ENCODE assay signal across 1 cellular context in genomic region chr15:99928429-99928981, GRCh38.
A peak's percentile ranks its signal among the peaks of the same experiment; 100 is the strongest.
TF ChIP-seq lines count a peak whose summit lies in the region.

No MANE protein-coding gene starts in this region.

TF ChIP-seq in K562, 482 proteins besides CTCF, POLR2A, EP300 and RAD21 (continued from another document and continues in another):
- TF ChIP-seq ZNF121 (CRISPR knock-in tag; conservative IDR thresholded peaks at IDR 0.05), result no peak
- no peak for TF ChIP-seq RBM34 (IDR thresholded peaks at IDR 0.05; ENCODE audit: borderline replicate concordance, insufficient read depth, low read length)
- TF ChIP-seq SP1 (CRISPR knock-in tag; IDR thresholded peaks at IDR 0.05), result peak; percentile 34; the same call in 1 of the 2 replicates
- no peak for TF ChIP-seq HLTF (IDR thresholded peaks at IDR 0.05)
- TF ChIP-seq, protein P1, sequence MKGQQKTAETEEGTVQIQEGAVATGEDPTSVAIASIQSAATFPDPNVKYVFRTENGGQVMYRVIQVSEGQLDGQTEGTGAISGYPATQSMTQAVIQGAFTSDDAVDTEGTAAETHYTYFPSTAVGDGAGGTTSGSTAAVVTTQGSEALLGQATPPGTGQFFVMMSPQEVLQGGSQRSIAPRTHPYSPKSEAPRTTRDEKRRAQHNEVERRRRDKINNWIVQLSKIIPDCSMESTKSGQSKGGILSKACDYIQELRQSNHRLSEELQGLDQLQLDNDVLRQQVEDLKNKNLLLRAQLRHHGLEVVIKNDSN (CRISPR knock-in tag; IDR thresholded peaks at IDR 0.05), result no peak
- peak; percentile 62 for TF ChIP-seq RB1 (IDR thresholded peaks at IDR 0.05; ENCODE audit: low read depth)
- no peak for TF ChIP-seq CHD1 (IDR thresholded peaks at IDR 0.05; ENCODE audit: low read length)
- no peak for TF ChIP-seq SIN3A (IDR thresholded peaks at IDR 0.05; ENCODE audit: borderline replicate concordance in 2 of 2, control insufficient read depth in 1 of 2, low read depth in 2 of 2, low read length in 2 of 2)
- TF ChIP-seq CBX3 (IDR thresholded peaks at IDR 0.05; ENCODE audit: borderline replicate concordance in 1 of 2, low read length in 2 of 2), result no peak
- TF ChIP-seq GATA2 (CRISPR knock-in tag; IDR thresholded peaks at IDR 0.05), result no peak
- TF ChIP-seq REST (CRISPR knock-in tag; IDR thresholded peaks at IDR 0.05; ENCODE audit: low read depth), result no peak
- no peak for TF ChIP-seq ZNF77 (CRISPR knock-in tag; IDR thresholded peaks at IDR 0.05)
- peak; percentile 28; the same call in 1 of the 2 replicates for TF ChIP-seq L3MBTL2 (IDR thresholded peaks at IDR 0.05)
- no peak for TF ChIP-seq ZNF655 (CRISPR knock-in tag; IDR thresholded peaks at IDR 0.05)
- no peak for TF ChIP-seq ZNF239 (CRISPR knock-in tag; IDR thresholded peaks at IDR 0.05)
- TF ChIP-seq, protein P2, sequence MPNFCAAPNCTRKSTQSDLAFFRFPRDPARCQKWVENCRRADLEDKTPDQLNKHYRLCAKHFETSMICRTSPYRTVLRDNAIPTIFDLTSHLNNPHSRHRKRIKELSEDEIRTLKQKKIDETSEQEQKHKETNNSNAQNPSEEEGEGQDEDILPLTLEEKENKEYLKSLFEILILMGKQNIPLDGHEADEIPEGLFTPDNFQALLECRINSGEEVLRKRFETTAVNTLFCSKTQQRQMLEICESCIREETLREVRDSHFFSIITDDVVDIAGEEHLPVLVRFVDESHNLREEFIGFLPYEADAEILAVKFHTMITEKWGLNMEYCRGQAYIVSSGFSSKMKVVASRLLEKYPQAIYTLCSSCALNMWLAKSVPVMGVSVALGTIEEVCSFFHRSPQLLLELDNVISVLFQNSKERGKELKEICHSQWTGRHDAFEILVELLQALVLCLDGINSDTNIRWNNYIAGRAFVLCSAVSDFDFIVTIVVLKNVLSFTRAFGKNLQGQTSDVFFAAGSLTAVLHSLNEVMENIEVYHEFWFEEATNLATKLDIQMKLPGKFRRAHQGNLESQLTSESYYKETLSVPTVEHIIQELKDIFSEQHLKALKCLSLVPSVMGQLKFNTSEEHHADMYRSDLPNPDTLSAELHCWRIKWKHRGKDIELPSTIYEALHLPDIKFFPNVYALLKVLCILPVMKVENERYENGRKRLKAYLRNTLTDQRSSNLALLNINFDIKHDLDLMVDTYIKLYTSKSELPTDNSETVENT (CRISPR knock-in tag; IDR thresholded peaks at IDR 0.05), result peak; percentile 38; the same call in 1 of the 2 replicates
- TF ChIP-seq, protein P3, sequence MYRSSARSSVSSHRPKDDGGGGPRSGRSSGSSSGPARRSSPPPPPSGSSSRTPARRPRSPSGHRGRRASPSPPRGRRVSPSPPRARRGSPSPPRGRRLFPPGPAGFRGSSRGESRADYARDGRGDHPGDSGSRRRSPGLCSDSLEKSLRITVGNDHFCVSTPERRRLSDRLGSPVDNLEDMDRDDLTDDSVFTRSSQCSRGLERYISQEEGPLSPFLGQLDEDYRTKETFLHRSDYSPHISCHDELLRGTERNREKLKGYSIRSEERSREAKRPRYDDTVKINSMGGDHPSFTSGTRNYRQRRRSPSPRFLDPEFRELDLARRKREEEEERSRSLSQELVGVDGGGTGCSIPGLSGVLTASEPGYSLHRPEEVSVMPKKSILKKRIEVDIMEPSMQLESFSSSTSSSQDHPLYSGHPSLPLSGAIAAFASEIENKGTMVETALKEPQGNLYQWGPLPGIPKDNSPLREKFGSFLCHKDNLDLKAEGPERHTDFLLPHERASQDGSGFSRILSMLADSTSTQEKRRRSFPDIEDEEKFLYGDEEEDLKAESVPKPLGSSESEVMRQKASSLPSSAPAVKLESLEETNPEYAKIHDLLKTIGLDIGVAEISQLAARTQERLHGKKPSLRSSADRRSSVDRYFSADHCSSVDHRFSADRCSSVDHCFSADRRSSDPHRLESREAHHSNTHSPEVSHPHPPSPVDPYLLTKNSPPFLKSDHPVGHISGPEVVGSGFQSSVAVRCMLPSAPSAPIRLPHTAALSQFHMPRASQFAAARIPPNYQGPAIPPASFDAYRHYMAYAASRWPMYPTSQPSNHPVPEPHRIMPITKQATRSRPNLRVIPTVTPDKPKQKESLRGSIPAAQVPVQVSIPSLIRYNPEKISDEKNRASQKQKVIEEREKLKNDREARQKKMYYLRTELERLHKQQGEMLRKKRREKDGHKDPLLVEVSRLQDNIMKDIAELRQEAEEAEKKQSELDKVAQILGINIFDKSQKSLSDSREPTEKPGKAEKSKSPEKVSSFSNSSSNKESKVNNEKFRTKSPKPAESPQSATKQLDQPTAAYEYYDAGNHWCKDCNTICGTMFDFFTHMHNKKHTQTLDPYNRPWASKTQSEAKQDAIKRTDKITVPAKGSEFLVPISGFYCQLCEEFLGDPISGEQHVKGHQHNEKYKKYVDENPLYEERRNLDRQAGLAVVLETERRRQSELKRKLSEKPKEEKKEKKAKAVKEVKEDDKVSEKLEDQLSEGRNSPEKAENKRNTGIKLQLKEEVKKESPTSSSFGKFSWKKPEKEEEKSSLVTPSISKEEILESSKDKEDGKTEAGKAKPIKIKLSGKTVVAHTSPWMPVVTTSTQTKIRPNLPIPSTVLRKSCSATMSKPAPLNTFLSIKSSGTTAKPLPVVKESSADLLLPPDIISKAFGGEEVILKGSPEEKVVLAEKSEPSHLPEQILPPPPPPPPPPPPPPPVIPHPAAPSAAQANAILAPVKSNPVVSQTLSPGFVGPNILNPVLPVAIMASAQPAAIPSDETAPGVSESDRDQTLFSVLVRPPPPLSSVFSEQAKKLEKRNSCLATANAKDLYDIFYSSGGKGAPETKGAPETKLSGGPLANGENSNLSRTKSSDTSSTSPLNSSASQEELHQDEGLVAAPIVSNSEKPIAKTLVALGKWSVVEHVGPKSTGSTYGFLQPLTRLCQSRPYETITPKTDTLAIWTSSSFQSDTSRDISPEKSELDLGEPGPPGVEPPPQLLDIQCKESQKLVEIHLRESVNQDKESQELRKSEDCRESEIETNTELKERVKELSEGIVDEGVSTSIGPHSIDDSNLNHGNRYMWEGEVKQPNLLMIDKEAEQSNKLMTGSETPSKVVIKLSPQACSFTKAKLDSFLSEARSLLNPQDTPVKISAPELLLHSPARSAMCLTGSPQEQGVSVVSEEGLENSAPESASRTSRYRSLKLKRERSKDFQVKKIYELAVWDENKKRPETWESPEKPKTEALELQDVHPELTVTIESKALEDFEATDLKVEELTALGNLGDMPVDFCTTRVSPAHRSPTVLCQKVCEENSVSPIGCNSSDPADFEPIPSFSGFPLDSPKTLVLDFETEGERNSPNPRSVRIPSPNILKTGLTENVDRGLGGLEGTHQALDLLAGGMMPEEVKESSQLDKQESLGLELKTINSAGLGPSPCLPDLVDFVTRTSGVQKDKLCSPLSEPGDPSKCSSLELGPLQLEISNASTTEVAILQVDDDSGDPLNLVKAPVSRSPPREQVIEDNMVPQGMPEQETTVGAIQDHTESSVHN (IDR thresholded peaks at IDR 0.05; ENCODE audit: borderline replicate concordance in 1 of 2, low read depth in 1 of 2), result no peak
- no peak for TF ChIP-seq HES1 (IDR thresholded peaks at IDR 0.05; ENCODE audit: low read depth)
- TF ChIP-seq, protein P4, sequence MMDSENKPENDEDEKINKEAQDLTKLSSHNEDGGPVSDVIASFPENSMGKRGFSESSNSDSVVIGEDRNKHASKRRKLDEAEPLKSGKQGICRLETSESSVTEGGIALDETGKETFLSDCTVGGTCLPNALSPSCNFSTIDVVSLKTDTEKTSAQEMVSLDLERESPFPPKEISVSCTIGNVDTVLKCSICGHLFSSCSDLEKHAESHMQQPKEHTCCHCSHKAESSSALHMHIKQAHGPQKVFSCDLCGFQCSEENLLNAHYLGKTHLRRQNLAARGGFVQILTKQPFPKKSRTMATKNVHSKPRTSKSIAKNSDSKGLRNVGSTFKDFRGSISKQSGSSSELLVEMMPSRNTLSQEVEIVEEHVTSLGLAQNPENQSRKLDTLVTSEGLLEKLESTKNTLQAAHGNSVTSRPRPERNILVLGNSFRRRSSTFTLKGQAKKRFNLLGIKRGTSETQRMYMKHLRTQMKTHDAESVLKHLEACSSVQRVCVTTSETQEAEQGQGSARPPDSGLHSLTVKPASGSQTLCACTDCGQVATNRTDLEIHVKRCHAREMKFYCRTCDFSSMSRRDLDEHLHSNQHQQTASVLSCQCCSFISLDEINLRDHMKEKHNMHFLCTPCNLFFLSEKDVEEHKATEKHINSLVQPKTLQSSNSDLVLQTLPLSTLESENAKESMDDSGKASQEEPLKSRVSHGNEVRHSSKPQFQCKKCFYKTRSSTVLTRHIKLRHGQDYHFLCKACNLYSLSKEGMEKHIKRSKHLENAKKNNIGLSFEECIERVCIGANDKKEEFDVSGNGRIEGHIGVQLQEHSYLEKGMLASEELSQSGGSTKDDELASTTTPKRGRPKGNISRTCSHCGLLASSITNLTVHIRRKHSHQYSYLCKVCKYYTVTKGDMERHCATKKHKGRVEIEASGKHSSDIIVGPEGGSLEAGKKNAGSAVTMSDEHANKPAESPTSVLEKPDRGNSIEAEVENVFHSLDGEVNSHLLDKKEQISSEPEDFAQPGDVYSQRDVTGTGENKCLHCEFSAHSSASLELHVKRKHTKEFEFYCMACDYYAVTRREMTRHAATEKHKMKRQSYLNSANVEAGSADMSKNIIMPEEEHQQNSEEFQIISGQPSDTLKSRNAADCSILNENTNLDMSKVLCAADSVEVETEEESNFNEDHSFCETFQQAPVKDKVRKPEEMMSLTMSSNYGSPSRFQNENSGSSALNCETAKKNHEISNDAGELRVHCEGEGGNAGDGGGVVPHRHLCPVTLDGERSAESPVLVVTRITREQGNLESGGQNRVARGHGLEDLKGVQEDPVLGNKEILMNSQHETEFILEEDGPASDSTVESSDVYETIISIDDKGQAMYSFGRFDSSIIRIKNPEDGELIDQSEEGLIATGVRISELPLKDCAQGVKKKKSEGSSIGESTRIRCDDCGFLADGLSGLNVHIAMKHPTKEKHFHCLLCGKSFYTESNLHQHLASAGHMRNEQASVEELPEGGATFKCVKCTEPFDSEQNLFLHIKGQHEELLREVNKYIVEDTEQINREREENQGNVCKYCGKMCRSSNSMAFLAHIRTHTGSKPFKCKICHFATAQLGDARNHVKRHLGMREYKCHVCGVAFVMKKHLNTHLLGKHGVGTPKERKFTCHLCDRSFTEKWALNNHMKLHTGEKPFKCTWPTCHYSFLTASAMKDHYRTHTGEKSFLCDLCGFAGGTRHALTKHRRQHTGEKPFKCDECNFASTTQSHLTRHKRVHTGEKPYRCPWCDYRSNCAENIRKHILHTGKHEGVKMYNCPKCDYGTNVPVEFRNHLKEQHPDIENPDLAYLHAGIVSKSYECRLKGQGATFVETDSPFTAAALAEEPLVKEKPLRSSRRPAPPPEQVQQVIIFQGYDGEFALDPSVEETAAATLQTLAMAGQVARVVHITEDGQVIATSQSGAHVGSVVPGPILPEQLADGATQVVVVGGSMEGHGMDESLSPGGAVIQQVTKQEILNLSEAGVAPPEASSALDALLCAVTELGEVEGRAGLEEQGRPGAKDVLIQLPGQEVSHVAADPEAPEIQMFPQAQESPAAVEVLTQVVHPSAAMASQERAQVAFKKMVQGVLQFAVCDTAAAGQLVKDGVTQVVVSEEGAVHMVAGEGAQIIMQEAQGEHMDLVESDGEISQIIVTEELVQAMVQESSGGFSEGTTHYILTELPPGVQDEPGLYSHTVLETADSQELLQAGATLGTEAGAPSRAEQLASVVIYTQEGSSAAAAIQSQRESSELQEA (IDR thresholded peaks at IDR 0.05; ENCODE audit: low read depth), result no peak
- peak in 1 of 2 experiments; percentile 40; a peak in 1 of 4 replicates for TF ChIP-seq KDM1A (IDR thresholded peaks at IDR 0.05)
- TF ChIP-seq HSF4 (CRISPR knock-in tag; IDR thresholded peaks at IDR 0.05; ENCODE audit: borderline replicate concordance), result no peak
- 0 out of 2 replicates have a peak, but pooled peaks have one; percentile 10 for TF ChIP-seq SOX6 (IDR thresholded peaks at IDR 0.05)
- 0 out of 2 replicates have a peak, but pooled peaks have one; percentile 27 for TF ChIP-seq STAG1 (CRISPR knock-in tag; IDR thresholded peaks at IDR 0.05; ENCODE audit: borderline replicate concordance)
- no peak for TF ChIP-seq POLR3A (IDR thresholded peaks at IDR 0.05; ENCODE audit: borderline replicate concordance, extremely low read depth, insufficient read depth, insufficient read length)
- peak in 1 of 2 experiments; percentile 24 for TF ChIP-seq E2F6 (IDR thresholded peaks at IDR 0.05; ENCODE audit: borderline replicate concordance in 1 of 2, extremely low read depth in 1 of 2, insufficient read depth in 1 of 2, insufficient read length in 1 of 2, low read depth in 1 of 2, low read length in 1 of 2, poor library complexity in 1 of 2, severe bottlenecking in 1 of 2)
- TF ChIP-seq SMAD4 (CRISPR knock-in tag; conservative IDR thresholded peaks at IDR 0.05), result no peak
